ENCODE assay signal across 32 cellular contexts in genomic region chr10:85950921-85951320, GRCh38.
"Had no signal": no experiment of that assay in that cellular context is flagged by ENCODE, and none has a peak within 500 bp of the region (broad histone marks: within the 10 kb centered on the region; RNA-seq: fewer than 3 reads in every experiment).

No MANE protein-coding gene starts in this region.

- H3K36me3 ChIP-seq: adrenal gland, ascending aorta, brain microvascular endothelial cell, breast epithelium, cardiac muscle cell had no signal

- H3K4me1 ChIP-seq: adrenal gland, ascending aorta, body of pancreas, breast epithelium had no signal

- ATAC-seq: activated naive CD4-positive, alpha-beta T cell treated with anti-CD3 and anti-CD28 coated beads, Interleukin-2, amount 50 U/mL, for 72 hours; activated T-cell treated with anti-CD3 and anti-CD28 coated beads, Interleukin-2, amount 50 U/mL, for 4 hours; activated T-cell treated with anti-CD3 and anti-CD28 coated beads, Interleukin-2, amount 50 U/mL, for 72 hours; activated T-helper 17 cell treated with anti-CD3 and anti-CD28 coated beads, Interleukin-2, amount 50 U/mL, for 72 hours; body of pancreas had no signal

- H3K27me3 ChIP-seq: adrenal gland, ascending aorta, body of pancreas, brain microvascular endothelial cell, breast epithelium, cardiac muscle cell had no signal

- H3K27ac ChIP-seq: adrenal gland, ascending aorta, body of pancreas, brain microvascular endothelial cell, breast epithelium, cardiac muscle cell had no signal

- H3K9me3 ChIP-seq: adrenal gland, ascending aorta, body of pancreas, breast epithelium had no signal

- DNase-seq: activated effector memory CD4-positive, alpha-beta T cell treated with anti-CD3 and anti-CD28 coated beads, Interleukin-2, amount 50 U/mL, for 16 hours; activated effector memory CD4-positive, alpha-beta T cell treated with Interleukin-2 at 50 U/mL for 16 hours; activated gamma-delta T cell; activated gamma-delta T cell treated with Interleukin-2 at 50 U/mL for 16 hours; activated naive CD4-positive, alpha-beta T cell; activated naive CD4-positive, alpha-beta T cell treated with anti-CD3 and anti-CD28 coated beads for 36 hours; activated naive CD4-positive, alpha-beta T cell treated with anti-CD3 and anti-CD28 coated beads, Interleukin-2, amount 10 ng/mL, durations not matched to agents 7 days and 5 days; activated naive CD4-positive, alpha-beta T cell treated with anti-CD3 and anti-CD28 coated beads, Interleukin-2, amount 50 U/mL, for 16 hours; activated naive CD4-positive, alpha-beta T cell treated with Interleukin-2 at 50 U/mL for 16 hours; activated naive CD8-positive, alpha-beta T cell treated with anti-CD3 and anti-CD28 coated beads for 36 hours; activated naive CD8-positive, alpha-beta T cell treated with anti-CD3 and anti-CD28 coated beads, Interleukin-2, amount 10 ng/mL, durations not matched to agents 7 days and 5 days; activated naive CD8-positive, alpha-beta T cell treated with anti-CD3 and anti-CD28 coated beads, Interleukin-2, amount 50 U/mL, for 24 hours; activated T-cell treated with anti-CD3 and anti-CD28 coated beads, Interleukin-2, amount 50 U/mL, for 1 hour; activated T-cell treated with anti-CD3 and anti-CD28 coated beads, Interleukin-2, amount 50 U/mL, for 24 hours; activated T-cell treated with anti-CD3 and anti-CD28 coated beads, Interleukin-2, amount 50 U/mL, for 4 hours; activated T-cell treated with anti-CD3 and anti-CD28 coated beads, Interleukin-2, amount 50 U/mL, for 48 hours; activated T-cell treated with anti-CD3 and anti-CD28 coated beads, Interleukin-2, amount 50 U/mL, for 72 hours; adrenal gland; amniotic stem cell; amygdala; anterior cingulate cortex; aorta; body of pancreas; brain microvascular endothelial cell; caudate nucleus; central memory CD4-positive, alpha-beta T cell; cerebellar nuclear complex had no signal

- H3K4me3 ChIP-seq: adrenal gland, ascending aorta, body of pancreas, breast epithelium, cardiac muscle cell had no signal
